Comparison of ENCODE assay signal across 30 cellular contexts in the genomic region with DNA sequence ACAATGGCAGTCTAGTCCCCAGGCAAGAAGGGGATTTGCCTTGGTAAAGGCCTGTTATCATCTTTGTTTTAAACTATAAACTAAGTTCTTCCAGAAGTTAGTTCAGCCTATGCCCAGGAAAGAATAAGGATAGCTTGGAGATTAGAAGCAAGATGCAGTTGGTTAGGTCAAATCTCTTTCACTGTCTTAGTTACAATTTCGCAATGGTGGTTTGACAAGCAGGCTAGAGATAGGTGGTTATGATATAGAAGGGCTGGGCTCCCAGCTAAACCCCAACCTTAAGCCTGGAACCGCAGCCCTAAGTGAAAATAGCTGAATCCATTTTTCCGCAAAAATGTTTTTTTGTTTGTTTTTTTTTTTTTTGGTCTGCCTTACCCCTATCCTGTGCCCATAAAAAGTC.
"Had no signal": no experiment of that assay in that cellular context is flagged by ENCODE, and none has a peak within 500 bp of the region (broad histone marks: within the 10 kb centered on the region; RNA-seq: fewer than 3 reads in every experiment).

No MANE protein-coding gene starts in this region.

- H3K27me3 ChIP-seq: brain microvascular endothelial cell, SJCRH30 had no signal

- H3K9me3 Mint-ChIP-seq: activated CD4-positive, alpha-beta T cell treated with anti-CD3 and anti-CD28 coated beads, Interleukin-2, amount 10 ng/mL, durations not matched to agents 7 days and 5 days; activated naive CD4-positive, alpha-beta T cell treated with anti-CD3 and anti-CD28 coated beads, Interleukin-2, amount 10 ng/mL, durations not matched to agents 7 days and 5 days; activated naive CD8-positive, alpha-beta T cell treated with anti-CD3 and anti-CD28 coated beads, Interleukin-2, amount 50 U/mL, for 24 hours; WTC11 had no signal

- H3K27me3 Mint-ChIP-seq: activated CD4-positive, alpha-beta T cell treated with anti-CD3 and anti-CD28 coated beads for 36 hours; activated naive CD8-positive, alpha-beta T cell treated with anti-CD3 and anti-CD28 coated beads, Interleukin-2, amount 50 U/mL, for 24 hours had no signal

- DNase-seq: activated CD4-positive, alpha-beta T cell treated with anti-CD3 and anti-CD28 coated beads for 36 hours; activated CD4-positive, alpha-beta T cell treated with anti-CD3 and anti-CD28 coated beads, Interleukin-2, amount 10 ng/mL, durations not matched to agents 7 days and 5 days; activated CD4-positive, alpha-beta T cell treated with anti-CD3 and anti-CD28 coated beads, Interleukin-2, amount 50 U/mL, for 48 hours; activated CD8-positive, alpha-beta memory T cell treated with anti-CD3 and anti-CD28 coated beads, Interleukin-2, amount 50 U/mL, for 4 hours; activated effector memory CD4-positive, alpha-beta T cell treated with Interleukin-2 at 50 U/mL for 16 hours; activated naive CD4-positive, alpha-beta T cell treated with anti-CD3 and anti-CD28 coated beads, Interleukin-2, amount 10 ng/mL, durations not matched to agents 7 days and 5 days; activated naive CD8-positive, alpha-beta T cell treated with anti-CD3 and anti-CD28 coated beads, Interleukin-2, amount 50 U/mL, for 24 hours; activated T-cell treated with anti-CD3 and anti-CD28 coated beads, Interleukin-2, amount 50 U/mL, for 48 hours; amniotic stem cell; aorta; brain microvascular endothelial cell; central memory CD4-positive, alpha-beta T cell; Karpas-422; KBM-7; NCI-H1048; NCI-H1105 treated with DMSO at 0.1 percent for 48 hours; NCI-H1436; NCI-H1694; NCI-H1930; NCI-H2081 treated with DMSO at 0.1 percent for 48 hours; NCI-H345; NCI-H524 treated with DMSO at 0.1 percent for 48 hours; PC-9; SJCRH30 had no signal

- H3K4me1 Mint-ChIP-seq: activated CD4-positive, alpha-beta T cell treated with anti-CD3 and anti-CD28 coated beads for 36 hours; activated CD4-positive, alpha-beta T cell treated with anti-CD3 and anti-CD28 coated beads, Interleukin-2, amount 10 ng/mL, durations not matched to agents 7 days and 5 days; activated naive CD4-positive, alpha-beta T cell treated with anti-CD3 and anti-CD28 coated beads, Interleukin-2, amount 10 ng/mL, durations not matched to agents 7 days and 5 days; activated naive CD8-positive, alpha-beta T cell treated with anti-CD3 and anti-CD28 coated beads, Interleukin-2, amount 50 U/mL, for 24 hours had no signal

- H3K4me3 ChIP-seq: PC-9, SJCRH30, SK-N-MC had no signal

- H3K36me3 ChIP-seq: brain microvascular endothelial cell, SJCRH30 had no signal

- H3K27ac Mint-ChIP-seq: activated CD4-positive, alpha-beta T cell treated with anti-CD3 and anti-CD28 coated beads for 36 hours; activated CD4-positive, alpha-beta T cell treated with anti-CD3 and anti-CD28 coated beads, Interleukin-2, amount 10 ng/mL, durations not matched to agents 7 days and 5 days; activated naive CD4-positive, alpha-beta T cell treated with anti-CD3 and anti-CD28 coated beads, Interleukin-2, amount 10 ng/mL, durations not matched to agents 7 days and 5 days; activated naive CD8-positive, alpha-beta T cell; activated naive CD8-positive, alpha-beta T cell treated with anti-CD3 and anti-CD28 coated beads, Interleukin-2, amount 50 U/mL, for 24 hours; WTC11 had no signal

- H3K27ac ChIP-seq: brain microvascular endothelial cell, PC-9, RWPE1, SJCRH30, SK-N-MC had no signal

- H3K4me1 ChIP-seq: SJCRH30 had no signal

- H3K4me3 Mint-ChIP-seq: activated CD4-positive, alpha-beta T cell treated with anti-CD3 and anti-CD28 coated beads for 36 hours; activated CD4-positive, alpha-beta T cell treated with anti-CD3 and anti-CD28 coated beads, Interleukin-2, amount 10 ng/mL, durations not matched to agents 7 days and 5 days; activated naive CD4-positive, alpha-beta T cell treated with anti-CD3 and anti-CD28 coated beads, Interleukin-2, amount 10 ng/mL, durations not matched to agents 7 days and 5 days; activated naive CD8-positive, alpha-beta T cell; activated naive CD8-positive, alpha-beta T cell treated with anti-CD3 and anti-CD28 coated beads, Interleukin-2, amount 50 U/mL, for 24 hours; WTC11 had no signal

- ATAC-seq: activated CD4-positive, alpha-beta T cell treated with anti-CD3 and anti-CD28 coated beads for 36 hours; activated CD4-positive, CD25-positive, alpha-beta regulatory T cell treated with anti-CD3 and anti-CD28 coated beads, Interleukin-2, amount 50 U/mL, for 24 hours; activated naive CD8-positive, alpha-beta T cell treated with anti-CD3 and anti-CD28 coated beads, Interleukin-2, amount 50 U/mL, for 24 hours; Right ventricle myocardium inferior; WTC11 had no signal

- H3K9me3 ChIP-seq: SJCRH30 had no signal

- H3K4me2 ChIP-seq: PC-9 had no signal

- H3K36me3 Mint-ChIP-seq: activated naive CD4-positive, alpha-beta T cell treated with anti-CD3 and anti-CD28 coated beads, Interleukin-2, amount 10 ng/mL, durations not matched to agents 7 days and 5 days; activated naive CD8-positive, alpha-beta T cell; WTC11 had no signal

- H2AFZ ChIP-seq: PC-9 had no signal
